In the genomic region with DNA sequence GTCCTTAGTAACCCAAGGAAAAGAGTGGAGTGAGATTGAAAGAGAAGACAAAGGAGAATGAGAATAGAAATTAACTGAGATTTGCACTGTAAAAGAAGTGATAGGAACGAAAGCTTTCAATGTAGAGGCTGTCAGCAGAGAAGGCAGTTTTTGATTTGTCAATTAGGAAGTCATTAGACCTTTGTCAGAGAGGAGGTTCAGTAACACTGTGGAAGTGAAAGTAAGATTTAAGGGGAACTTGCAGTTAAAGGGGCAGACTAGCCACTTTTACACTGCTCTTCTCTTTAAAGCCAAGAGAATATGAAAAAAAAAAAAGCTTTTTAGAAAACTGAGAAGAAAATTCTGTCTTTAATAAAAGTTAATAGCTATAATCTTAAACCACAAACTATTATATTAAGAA, we compare ENCODE assay signal across 8 cellular contexts. TPM values are rescaled to one million over a fixed set of nuclear protein-coding genes. Genes with fewer than 3 reads are reported as not detected.
DNase-seq lines count a peak whose midpoint lies in the region; ATAC-seq and TF ChIP-seq lines count a peak whose summit lies in the region.

No MANE protein-coding gene starts in this region.

- H3K4me1 Mint-ChIP-seq in type B pancreatic cell (ENCODE audit: unreplicated experiment) = no peaks in the 10 kb centered on the region

- no peaks in the 10 kb centered on the region for H3K9me2 ChIP-seq in SK-N-SH

- no peak for TF ChIP-seq CTCF in heart right ventricle (IDR thresholded peaks at IDR 0.05)
- no peak for TF ChIP-seq CTCF in type B pancreatic cell (conservative IDR thresholded peaks at IDR 0.05)
- no peak for TF ChIP-seq CTCF in SK-N-SH (IDR thresholded peaks at IDR 0.05)

- CTCF ChIA-PET in SK-N-SH (lab: Yijun Ruan, JAX) = no interaction called here

- TF ChIP-seq RAD21 in SK-N-SH (IDR thresholded peaks at IDR 0.05; ENCODE audit: low read length) = no peak

- no peaks in the 10 kb centered on the region for H3K27me3 Mint-ChIP-seq in type B pancreatic cell

- ATAC-seq in heart right ventricle (peak in 6 of 8 donors; percentile 38 to 77 (median 54)), Right ventricle myocardium inferior (no peak), HG03159 (IDR thresholded peaks at IDR 0.05; ENCODE audit: unreplicated experiment) (peak; percentile 98)

- H3K27me3 ChIP-seq in heart right ventricle (no peaks in the 10 kb centered on the region), adipocyte (replicated peaks; ENCODE audit: control insufficient read depth, insufficient read depth, low read length) (no peaks in the 10 kb centered on the region), SK-N-SH (ENCODE audit: insufficient read depth) (no peaks in the 10 kb centered on the region)

- H3K9me3 Mint-ChIP-seq in type B pancreatic cell = no peaks in the 10 kb centered on the region

- DNase-seq in heart right ventricle (no peak), Right ventricle myocardium inferior (ENCODE audit: missing footprints) (no peak), adipocyte (ENCODE audit: low read depth) (no peak), type B pancreatic cell (ENCODE audit: extremely low spot score, unreplicated experiment) (no peak), SK-N-SH (no peak), COLO668 (lab: John Stamatoyannopoulos, UW; ENCODE audit: unreplicated experiment) (no peak), NCI-H1092 (lab: John Stamatoyannopoulos, UW) (no peak)

- 16 to 31% methylated on average over 1 of the region's 1 CpG for WGBS in heart right ventricle, 2 donors
- 30% methylated on average over 1 of the region's 1 CpG for WGBS in SK-N-SH (ENCODE audit: low lambda C conversion rate)

- H2AFZ ChIP-seq in SK-N-SH (ENCODE audit: low read depth) = no peak overlapping the region

- POLR2A ChIA-PET in SK-N-SH (lab: Yijun Ruan, JAX) = no interaction called here

- no peak overlapping the region for H3K4me2 ChIP-seq in SK-N-SH

- H3K27ac ChIP-seq in heart right ventricle (peak overlapping the region in 4 of 10 donors; percentile 22 to 83 (median 38)), SK-N-SH (ENCODE audit: low read depth in 2 of 2, low read length in 1 of 2) (no peak overlapping the region)

- no peaks in the 10 kb centered on the region for H3F3A ChIP-seq in SK-N-SH (replicated peaks; ENCODE audit: insufficient read depth)

- no peaks in the 10 kb centered on the region for H4K20me1 ChIP-seq in SK-N-SH (ENCODE audit: insufficient read depth)

- peaks cover 0 to 30% (median 0%) of the 10 kb centered on the region in 9 donors for H3K4me1 ChIP-seq in heart right ventricle
- H3K4me1 ChIP-seq in adipocyte (ENCODE audit: control insufficient read depth, insufficient read depth, low read length) = peaks cover 21% of the 10 kb centered on the region
- no peaks in the 10 kb centered on the region for H3K4me1 ChIP-seq in SK-N-SH (ENCODE audit: control insufficient read depth in 1 of 2, insufficient read depth in 2 of 2, low read depth in 1 of 2, low read length in 1 of 2)

- no peaks in the 10 kb centered on the region for H3K79me2 ChIP-seq in SK-N-SH (ENCODE audit: insufficient read depth)

- H3K9ac ChIP-seq in adipocyte (ENCODE audit: low read length) = peak overlapping the region; percentile 4
- no peak overlapping the region for H3K9ac ChIP-seq in SK-N-SH

- intact Hi-C loops in heart right ventricle (cut with DNase I) (no loop called here), Right ventricle myocardium inferior (cut with DNase I) (no loop called here)

- no peak for TF ChIP-seq EP300 in SK-N-SH (IDR thresholded peaks at IDR 0.05; ENCODE audit: borderline replicate concordance in 1 of 2, low read depth in 1 of 2, low read length in 1 of 2)

- H3K27ac Mint-ChIP-seq in type B pancreatic cell = peak overlapping the region; percentile 1

- no peaks in the 10 kb centered on the region for H3K36me3 ChIP-seq in heart right ventricle
- H3K36me3 ChIP-seq in adipocyte (ENCODE audit: control insufficient read depth, insufficient read depth, low read length, severe bottlenecking) = no peaks in the 10 kb centered on the region
- H3K36me3 ChIP-seq in SK-N-SH (replicated peaks in 1 of 2; ENCODE audit: control insufficient read depth in 1 of 2, insufficient read depth in 2 of 2, low read length in 1 of 2) = no peaks in the 10 kb centered on the region

- no peak overlapping the region for H3K4me3 Mint-ChIP-seq in type B pancreatic cell

- H3K9me3 ChIP-seq in heart right ventricle = no peaks in the 10 kb centered on the region
- H3K9me3 ChIP-seq in adipocyte (ENCODE audit: control insufficient read depth, low read length) = no peaks in the 10 kb centered on the region
- H3K9me3 ChIP-seq in SK-N-SH = no peaks in the 10 kb centered on the region

- peak overlapping the region in 4 of 10 donors; percentile 2 to 26 (median 12) for H3K4me3 ChIP-seq in heart right ventricle
- peak overlapping the region; percentile 0 for H3K4me3 ChIP-seq in adipocyte (ENCODE audit: low read length)
- no peak overlapping the region for H3K4me3 ChIP-seq in SK-N-SH (ENCODE audit: low read depth in 2 of 2, low read length in 1 of 2)

- H3K36me3 Mint-ChIP-seq in type B pancreatic cell = no peaks in the 10 kb centered on the region

TF ChIP-seq in SK-N-SH, 30 proteins besides CTCF, POLR2A, EP300 and RAD21:
- TF ChIP-seq NFIC (IDR thresholded peaks at IDR 0.05; ENCODE audit: borderline replicate concordance) (no peak), CHD2 (IDR thresholded peaks at IDR 0.05; ENCODE audit: low read length, partially characterized antibody) (no peak), SMC3 (IDR thresholded peaks at IDR 0.05; ENCODE audit: low read depth, low read length) (no peak)
- TF ChIP-seq, protein P1, sequence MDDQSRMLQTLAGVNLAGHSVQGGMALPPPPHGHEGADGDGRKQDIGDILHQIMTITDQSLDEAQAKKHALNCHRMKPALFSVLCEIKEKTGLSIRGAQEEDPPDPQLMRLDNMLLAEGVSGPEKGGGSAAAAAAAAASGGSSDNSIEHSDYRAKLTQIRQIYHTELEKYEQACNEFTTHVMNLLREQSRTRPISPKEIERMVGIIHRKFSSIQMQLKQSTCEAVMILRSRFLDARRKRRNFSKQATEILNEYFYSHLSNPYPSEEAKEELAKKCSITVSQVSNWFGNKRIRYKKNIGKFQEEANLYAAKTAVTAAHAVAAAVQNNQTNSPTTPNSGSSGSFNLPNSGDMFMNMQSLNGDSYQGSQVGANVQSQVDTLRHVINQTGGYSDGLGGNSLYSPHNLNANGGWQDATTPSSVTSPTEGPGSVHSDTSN (IDR thresholded peaks at IDR 0.05) = no peak
TF ChIP-seq in SK-N-SH: peak in this region for 0.

RNA-seq across cellular contexts. Expression of gene KYNU, which starts 11.5 kb away (rescaled TPM):
- total RNA-seq in heart right ventricle (1 to 10 TPM in 5 of 10 donors, under 1 TPM in 5; 0.17 to 9.5 (median 0.96) TPM), Right ventricle myocardium inferior (1.1 TPM), type B pancreatic cell (ENCODE audit: low replicate concordance) (0.53 and 1.8 TPM in 2 replicates)
- polyA plus RNA-seq in heart right ventricle (under 1 TPM; 0.07 to 0.58 TPM), SK-N-SH (2012; rRNA removed) (not detected in 2 replicates)
- not detected in 2 replicates for polyA plus RNA-seq in SK-N-SH (2012; cell fraction: cytosol; rRNA removed)
- not detected in 2 replicates for polyA plus RNA-seq in SK-N-SH (2012; cell fraction: nucleus; rRNA removed)
